Comparison of ENCODE assay signal across 20 cellular contexts in genomic region chr19:51901860-51902259, GRCh38. TPM values are rescaled to one million over a fixed set of nuclear protein-coding genes. Genes with fewer than 3 reads are reported as not detected.
DNase-seq lines count a peak whose midpoint lies in the region; ATAC-seq and TF ChIP-seq lines count a peak whose summit lies in the region.
"Had no signal": no experiment of that assay in that cellular context is flagged by ENCODE, and none has a peak within 500 bp of the region (broad histone marks: within the 10 kb centered on the region; RNA-seq: fewer than 3 reads in every experiment).

No MANE protein-coding gene starts in this region.

- H3K36me3 ChIP-seq in BLaER1: peaks cover 68% of the 10 kb centered on the region
- H3K36me3 ChIP-seq in HUES64 (ENCODE audit: insufficient read depth, low read length): peaks cover 64% of the 10 kb centered on the region
- H3K36me3 ChIP-seq in liver (ENCODE audit: control insufficient read depth in 4 of 4, insufficient read depth in 3 of 4, low read depth in 1 of 4, low read length in 3 of 4): peaks cover 3 to 46% (median 38%) of the 10 kb centered on the region in 4 donors

- ATAC-seq in HG03432 (IDR thresholded peaks at IDR 0.05; ENCODE audit: unreplicated experiment): no peak
- no peak for ATAC-seq in Right ventricle myocardium superior (ENCODE audit: poor library complexity)
- no peak for ATAC-seq in left cardiac atrium
- ATAC-seq: A549; activated CD4-positive, alpha-beta T cell treated with anti-CD3 and anti-CD28 coated beads for 36 hours had no signal

- no peak for TF ChIP-seq RAD21 in liver (IDR thresholded peaks at IDR 0.05)

- peaks cover 85% of the 10 kb centered on the region for H3K9me3 ChIP-seq in BLaER1
- H3K9me3 ChIP-seq in HUES64 (ENCODE audit: insufficient read depth, low read depth, low read length): peaks cover 60% of the 10 kb centered on the region
- H3K9me3 ChIP-seq in liver (ENCODE audit: control insufficient read depth in 4 of 4, low read length in 3 of 4): peaks cover 28 to 60% (median 44%) of the 10 kb centered on the region in 4 donors
- H3K9me3 ChIP-seq: colonic mucosa, prostate gland had no signal

- no peak overlapping the region for H3K27ac ChIP-seq in BLaER1
- H3K27ac ChIP-seq in HUES64 (ENCODE audit: low read depth, low read length): 0 out of 2 replicates have a peak overlapping the region, but pooled peaks have one; percentile 20
- no peak overlapping the region for H3K27ac ChIP-seq in liver (ENCODE audit: low read depth in 1 of 2, low read length in 2 of 2)
- H3K27ac ChIP-seq: A549, adrenal gland, colonic mucosa, neutrophil had no signal

- DNase-seq in choroid plexus epithelial cell (ENCODE audit: low read depth): no peak
- no peak for DNase-seq in Right ventricle myocardium superior
- no peak for DNase-seq in left cardiac atrium
- no peak for DNase-seq in NCI-H226
- DNase-seq: activated CD4-positive, alpha-beta T cell treated with anti-CD3 and anti-CD28 coated beads for 36 hours; activated CD8-positive, alpha-beta memory T cell treated with anti-CD3 and anti-CD28 coated beads for 24 hours; activated T-cell treated with anti-CD3 and anti-CD28 coated beads, Interleukin-2, amount 50 U/mL, for 1 hour; adrenal gland; colonic mucosa; KBM-7; NCI-H1436 treated with DMSO at 0.1 percent for 48 hours; NCI-H524 treated with DMSO at 0.1 percent for 48 hours; RPMI8226 had no signal

- TF ChIP-seq CTCF in choroid plexus epithelial cell (conservative IDR thresholded peaks at IDR 0.05; ENCODE audit: low read depth, low read length): peak; percentile 36
- no peak for TF ChIP-seq CTCF in liver (IDR thresholded peaks at IDR 0.05; ENCODE audit: low read depth, low read length, missing input control)

- H3K27me3 ChIP-seq in BLaER1 (no peaks in the 10 kb centered on the region), HUES64 (ENCODE audit: insufficient read depth, low read length) (no peaks in the 10 kb centered on the region), liver (ENCODE audit: control insufficient read depth in 4 of 4, insufficient read depth in 4 of 4, low read length in 3 of 4) (no peaks in the 10 kb centered on the region)
- H3K27me3 ChIP-seq: adrenal gland, colonic mucosa had no signal

- no peaks in the 10 kb centered on the region for H4K20me1 ChIP-seq in BLaER1

- H3K9ac ChIP-seq in BLaER1: no peak overlapping the region
- H3K9ac ChIP-seq in HUES64 (ENCODE audit: low read depth, low read length): no peak overlapping the region
- H3K9ac ChIP-seq in liver (ENCODE audit: low read depth in 1 of 2, low read length in 2 of 2): no peak overlapping the region

- intact Hi-C loops in Right ventricle myocardium superior (cut with DNase I): no loop called here
- intact Hi-C loops in left cardiac atrium (cut with DNase I): no loop called here

- H3K4me2 ChIP-seq in BLaER1: no peak overlapping the region
- H3K4me2 ChIP-seq: A549 had no signal

- WGBS in HUES64: 95% methylated on average over 4 of the region's 4 CpGs
- WGBS in liver: 94% methylated on average over 4 of the region's 4 CpGs

- H3K4me3 ChIP-seq in BLaER1 (peak overlapping the region; percentile 43; the same call in 1 of the 2 replicates), HUES64 (ENCODE audit: low read length) (peak overlapping the region; percentile 63), choroid plexus epithelial cell (ENCODE audit: low read depth, low read length) (no peak overlapping the region), liver (ENCODE audit: low read depth in 1 of 3, low read length in 3 of 3) (peak overlapping the region in 2 of 3 donors; percentile 24 to 36)
- H3K4me3 ChIP-seq: A549, adrenal gland, colonic mucosa, prostate gland had no signal

- H3K4me1 ChIP-seq in BLaER1 (peaks cover 11% of the 10 kb centered on the region; the same call in 1 of the 2 replicates), HUES64 (ENCODE audit: insufficient read depth, low read length) (peaks cover 24% of the 10 kb centered on the region), liver (ENCODE audit: control insufficient read depth in 4 of 4, insufficient read depth in 4 of 4, low read length in 3 of 4) (peaks cover 2 to 9% (median 5%) of the 10 kb centered on the region in 4 donors)
- H3K4me1 ChIP-seq: A549, prostate gland had no signal

TF ChIP-seq in liver, 16 proteins besides CTCF, POLR2A, EP300 and RAD21:
- no peak for TF ChIP-seq YY1 (IDR thresholded peaks at IDR 0.05)
- TF ChIP-seq HNF4G (IDR thresholded peaks at IDR 0.05): no peak
- no peak for TF ChIP-seq TAF1 (conservative IDR thresholded peaks at IDR 0.05)
- TF ChIP-seq EGR1 (IDR thresholded peaks at IDR 0.05; ENCODE audit: low read depth in 2 of 2): no peak
- no peak for TF ChIP-seq JUND (IDR thresholded peaks at IDR 0.05)
- TF ChIP-seq NR2F2 (IDR thresholded peaks at IDR 0.05): no peak
- TF ChIP-seq MAX (IDR thresholded peaks at IDR 0.05): no peak
- no peak for TF ChIP-seq RXRA (IDR thresholded peaks at IDR 0.05)
- TF ChIP-seq ZBTB33 (IDR thresholded peaks at IDR 0.05): no peak
- no peak for TF ChIP-seq REST (IDR thresholded peaks at IDR 0.05)
- no peak for TF ChIP-seq ATF3 (IDR thresholded peaks at IDR 0.05)
- no peak for TF ChIP-seq GABPA (IDR thresholded peaks at IDR 0.05 in 1 of 2, conservative IDR thresholded peaks at IDR 0.05 in 1 of 2)
- TF ChIP-seq HNF4A (conservative IDR thresholded peaks at IDR 0.05): no peak
- TF ChIP-seq FOXA2 (IDR thresholded peaks at IDR 0.05): no peak
- TF ChIP-seq FOXA1 (IDR thresholded peaks at IDR 0.05): no peak
- TF ChIP-seq SP1 (IDR thresholded peaks at IDR 0.05): no peak

RNA-seq across cellular contexts. Expression of gene ZNF649, which starts 3.0 kb away (rescaled TPM):
- 33.2 TPM for polyA plus RNA-seq in HUES64 (2013, experiment 1 of 2)
- polyA plus RNA-seq in HUES64 (2013, experiment 2 of 2): 35.7 TPM
- total RNA-seq in liver: 1 to 10 TPM; 4.2 to 5.0 TPM
- 1 to 10 TPM in 1 of 2 donors, under 1 TPM in 1; 0.83 to 1.9 TPM for polyA plus RNA-seq in liver
- 6.4 TPM for total RNA-seq in Right ventricle myocardium superior
- 10 to 100 TPM in 1 of 2 donors, 1 to 10 TPM in 1; 8.0 to 10.8 TPM for total RNA-seq in left cardiac atrium

RNA-seq across cellular contexts. Expression of gene ZNF577, which starts 14.1 kb away (rescaled TPM):
- 8.8 TPM for polyA plus RNA-seq in HUES64 (2013, experiment 1 of 2)
- 10.1 TPM for polyA plus RNA-seq in HUES64 (2013, experiment 2 of 2)
- total RNA-seq in liver (1 to 10 TPM; 3.1 to 5.4 TPM), Right ventricle myocardium superior (6.5 TPM), left cardiac atrium (1 to 10 TPM; 7.3 to 9.3 TPM)
- polyA plus RNA-seq in liver: 1 to 10 TPM; 2.0 to 2.6 TPM

RNA-seq across cellular contexts. Expression of gene ZNF613, which starts 25.4 kb away (rescaled TPM):
- polyA plus RNA-seq in HUES64 (2013, experiment 1 of 2): 8.4 TPM
- polyA plus RNA-seq in HUES64 (2013, experiment 2 of 2): 10.8 TPM
- total RNA-seq in liver (1 to 10 TPM; 2.6 to 2.8 TPM), Right ventricle myocardium superior (3.1 TPM), left cardiac atrium (1 to 10 TPM; 4.3 to 5.5 TPM)
- 1 to 10 TPM; 1.1 to 1.3 TPM for polyA plus RNA-seq in liver
